In the genomic region with DNA sequence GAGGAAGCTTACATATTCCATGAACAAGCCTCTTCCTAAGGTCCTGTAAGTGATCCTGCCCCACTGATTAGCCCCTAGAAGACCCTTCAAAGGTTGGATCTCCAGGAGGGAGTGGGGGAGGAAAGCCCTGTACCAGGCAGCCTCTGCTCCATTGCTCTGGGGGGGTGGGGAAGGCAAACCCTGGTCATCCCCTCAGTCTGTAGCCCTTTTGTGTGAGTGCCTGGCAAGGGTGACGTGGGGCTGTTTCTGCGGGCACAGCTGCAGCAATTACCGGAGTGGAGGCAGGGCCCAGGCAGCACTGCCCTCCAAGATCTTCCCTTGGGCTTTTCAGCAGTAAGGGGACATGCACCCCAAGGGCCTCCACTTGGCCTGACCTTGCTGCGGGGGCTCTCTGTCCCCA, we compare ENCODE assay signal across 27 cellular contexts. TPM values are rescaled to one million over a fixed set of nuclear protein-coding genes. Genes with fewer than 3 reads are reported as not detected.
DNase-seq lines count a peak whose midpoint lies in the region; ATAC-seq and TF ChIP-seq lines count a peak whose summit lies in the region.
"Had no signal": no experiment of that assay in that cellular context is flagged by ENCODE, and none has a peak within 500 bp of the region (broad histone marks: within the 10 kb centered on the region; RNA-seq: fewer than 3 reads in every experiment).

A gene (plus strand): TSS at position 295 of the 400 bp plus-strand sequence. CDS start 118 bp downstream, outside the sequence.

- no peaks in the 10 kb centered on the region for H3K9me3 Mint-ChIP-seq in WTC11
- no peaks in the 10 kb centered on the region for H3K9me3 Mint-ChIP-seq in activated CD8-positive, alpha-beta T cell treated with anti-CD3 and anti-CD28 coated beads, Interleukin-2, amount 10 ng/mL, durations not matched to agents 7 days and 5 days (ENCODE audit: insufficient read depth)
- H3K9me3 Mint-ChIP-seq in T-helper 2 cell treated with Interferon-gamma antibody and Interleukin-4, amounts not matched to agents 5 μg/mL and 100 μg/mL, for 36 hours, result no peaks in the 10 kb centered on the region
- H3K9me3 Mint-ChIP-seq: activated naive CD8-positive, alpha-beta T cell treated with anti-CD3 and anti-CD28 coated beads, Interleukin-2, amount 10 ng/mL, durations not matched to agents 7 days and 5 days; activated T-helper 17 cell treated with anti-CD3 and anti-CD28 coated beads, Interleukin-2, amount 50 U/mL, for 72 hours; CD4-positive, alpha-beta T cell; T-helper 1 cell treated with Interleukin-12 subunit alpha and Interleukin-12 subunit beta and Interleukin-4 antibody, amounts not matched to agents 30 μg/mL and 1 μg/mL, for 36 hours had no signal

- H3K9me3 ChIP-seq in gastroesophageal sphincter, result no peaks in the 10 kb centered on the region
- H3K9me3 ChIP-seq: left lung, psoas muscle had no signal

- peak within 1 kb of the TSS; percentile 31 to 67 (median 47) for H3K27ac ChIP-seq in gastroesophageal sphincter
- H3K27ac ChIP-seq in layer of hippocampus (ENCODE audit: low read depth, low read length), result peak within 1 kb of the TSS; percentile 98
- H3K27ac ChIP-seq: brain microvascular endothelial cell, left lung, psoas muscle, skin epidermis had no signal

- peaks cover 3 to 38% (median 9%) of the 10 kb centered on the region in 3 donors for H3K4me1 ChIP-seq in gastroesophageal sphincter
- H3K4me1 ChIP-seq: psoas muscle had no signal

- DNase-seq in WTC11 (ENCODE audit: low spot score) (no peak), superior temporal gyrus (ENCODE audit: extremely low spot score) (peak; percentile 90), RKO (ENCODE audit: low spot score) (no peak)
- no peak for DNase-seq in activated CD8-positive, alpha-beta T cell treated with anti-CD3 and anti-CD28 coated beads, Interleukin-2, amount 10 ng/mL, durations not matched to agents 7 days and 5 days
- no peak for DNase-seq in activated effector memory CD4-positive, alpha-beta T cell treated with anti-CD3 and anti-CD28 coated beads, Interleukin-2, amount 50 U/mL, for 16 hours
- no peak for DNase-seq in T-helper 2 cell treated with Interferon-gamma antibody and Interleukin-4, amounts not matched to agents 5 μg/mL and 100 μg/mL, for 36 hours (ENCODE audit: low spot score)
- DNase-seq: activated CD4-positive, alpha-beta T cell treated with anti-CD3 and anti-CD28 coated beads, Interleukin-2, amount 50 U/mL, for 1 hour; activated naive CD8-positive, alpha-beta T cell treated with anti-CD3 and anti-CD28 coated beads, Interleukin-2, amount 10 ng/mL, durations not matched to agents 7 days and 5 days; brain microvascular endothelial cell; CD4-positive, alpha-beta T cell; cortex of kidney; DMS 273 treated with DMSO at 0.1 percent for 48 hours; glutamatergic neuron; KBM-7; left lung; NCI-H187; NCI-H226; NCI-H748 treated with DMSO at 0.1 percent for 48 hours; psoas muscle; stimulated activated CD4-positive, alpha-beta T cell treated with anti-CD3 and anti-CD28 coated beads, Interleukin-1b, Interleukin-23, amount 100 ng/mL, for 48 hours had no signal

- TF ChIP-seq CTCF in WTC11 (IDR thresholded peaks at IDR 0.05) (no peak), gastroesophageal sphincter (IDR thresholded peaks at IDR 0.05) (no peak)

- H3K36me3 Mint-ChIP-seq in WTC11, result no peaks in the 10 kb centered on the region
- H3K36me3 Mint-ChIP-seq in activated CD8-positive, alpha-beta T cell treated with anti-CD3 and anti-CD28 coated beads, Interleukin-2, amount 10 ng/mL, durations not matched to agents 7 days and 5 days (ENCODE audit: low read depth), result no peaks in the 10 kb centered on the region
- no peaks in the 10 kb centered on the region for H3K36me3 Mint-ChIP-seq in T-helper 2 cell treated with Interferon-gamma antibody and Interleukin-4, amounts not matched to agents 5 μg/mL and 100 μg/mL, for 36 hours (ENCODE audit: low read depth)
- H3K36me3 Mint-ChIP-seq: activated naive CD8-positive, alpha-beta T cell treated with anti-CD3 and anti-CD28 coated beads, Interleukin-2, amount 10 ng/mL, durations not matched to agents 7 days and 5 days had no signal

- no peaks in the 10 kb centered on the region for H3K27me3 Mint-ChIP-seq in WTC11 (ENCODE audit: low read depth)
- H3K27me3 Mint-ChIP-seq in activated CD8-positive, alpha-beta T cell treated with anti-CD3 and anti-CD28 coated beads, Interleukin-2, amount 10 ng/mL, durations not matched to agents 7 days and 5 days (ENCODE audit: low read depth), result peaks cover 25% of the 10 kb centered on the region
- H3K27me3 Mint-ChIP-seq in T-helper 2 cell treated with Interferon-gamma antibody and Interleukin-4, amounts not matched to agents 5 μg/mL and 100 μg/mL, for 36 hours (ENCODE audit: low read depth), result peaks cover 33% of the 10 kb centered on the region

- peak within 1 kb of the TSS; percentile 57; the same call in 1 of the 2 replicates for H3K27ac Mint-ChIP-seq in WTC11
- no peak within 1 kb of the TSS for H3K27ac Mint-ChIP-seq in activated CD8-positive, alpha-beta T cell treated with anti-CD3 and anti-CD28 coated beads, Interleukin-2, amount 10 ng/mL, durations not matched to agents 7 days and 5 days
- H3K27ac Mint-ChIP-seq in T-helper 2 cell treated with Interferon-gamma antibody and Interleukin-4, amounts not matched to agents 5 μg/mL and 100 μg/mL, for 36 hours, result no peak within 1 kb of the TSS
- H3K27ac Mint-ChIP-seq: activated naive CD8-positive, alpha-beta T cell treated with anti-CD3 and anti-CD28 coated beads, Interleukin-2, amount 10 ng/mL, durations not matched to agents 7 days and 5 days; activated T-helper 17 cell treated with anti-CD3 and anti-CD28 coated beads, Interleukin-2, amount 50 U/mL, for 72 hours; CD4-positive, alpha-beta T cell; T-helper 1 cell treated with Interleukin-12 subunit alpha and Interleukin-12 subunit beta and Interleukin-4 antibody, amounts not matched to agents 30 μg/mL and 1 μg/mL, for 36 hours had no signal

- H3K27me3 ChIP-seq in gastroesophageal sphincter (no peaks in the 10 kb centered on the region), layer of hippocampus (ENCODE audit: control insufficient read depth, insufficient read depth, low read length) (no peaks in the 10 kb centered on the region)

- TF ChIP-seq POLR2A in gastroesophageal sphincter (IDR thresholded peaks at IDR 0.05), result no peak

- CTCF ChIA-PET in WTC11 (lab: Charles Lee), result interaction anchor here (4.1 to 12.0 kb wide), 3 partner anchors 6 to 38 kb away, joined by 107 to 531 read pairs (median 192); no protein-coding TSS in a partner anchor
- CTCF ChIA-PET in activated CD8-positive, alpha-beta T cell treated with anti-CD3 and anti-CD28 coated beads, Interleukin-2, amount 10 ng/mL, durations not matched to agents 7 days and 5 days (lab: Charles Lee), result no interaction called here

- ATAC-seq in WTC11 (no peak), gastroesophageal sphincter (no peak)
- no peak for ATAC-seq in activated CD8-positive, alpha-beta T cell treated with anti-CD3 and anti-CD28 coated beads, Interleukin-2, amount 10 ng/mL, durations not matched to agents 7 days and 5 days
- ATAC-seq: activated T-helper 17 cell treated with anti-CD3 and anti-CD28 coated beads, Interleukin-2, amount 50 U/mL, for 72 hours; left lung; psoas muscle had no signal

- no peaks in the 10 kb centered on the region for H3K36me3 ChIP-seq in gastroesophageal sphincter
- H3K36me3 ChIP-seq: brain microvascular endothelial cell, left lung had no signal

- peaks cover 62% of the 10 kb centered on the region for H3K4me1 Mint-ChIP-seq in WTC11
- no peaks in the 10 kb centered on the region for H3K4me1 Mint-ChIP-seq in activated CD8-positive, alpha-beta T cell treated with anti-CD3 and anti-CD28 coated beads, Interleukin-2, amount 10 ng/mL, durations not matched to agents 7 days and 5 days (ENCODE audit: low read depth)
- peaks cover 2% of the 10 kb centered on the region for H3K4me1 Mint-ChIP-seq in T-helper 2 cell treated with Interferon-gamma antibody and Interleukin-4, amounts not matched to agents 5 μg/mL and 100 μg/mL, for 36 hours (ENCODE audit: low read depth)
- H3K4me1 Mint-ChIP-seq: activated naive CD8-positive, alpha-beta T cell treated with anti-CD3 and anti-CD28 coated beads, Interleukin-2, amount 10 ng/mL, durations not matched to agents 7 days and 5 days; activated T-helper 17 cell treated with anti-CD3 and anti-CD28 coated beads, Interleukin-2, amount 50 U/mL, for 72 hours had no signal

- 60 to 62% methylated on average over 1 to 3 of the region's 4 CpGs for WGBS in gastroesophageal sphincter (ENCODE audit: low coverage in 1 of 2), 2 donors

- POLR2A ChIA-PET in WTC11 (lab: Charles Lee), result no interaction called here
- POLR2A ChIA-PET in activated CD8-positive, alpha-beta T cell treated with anti-CD3 and anti-CD28 coated beads, Interleukin-2, amount 10 ng/mL, durations not matched to agents 7 days and 5 days (lab: Charles Lee), result interaction anchor here (0.6 kb wide), 1 partner anchor 745 kb away, joined by 3 read pairs; no protein-coding TSS in a partner anchor

- no peak for TF ChIP-seq EP300 in gastroesophageal sphincter (IDR thresholded peaks at IDR 0.05)

- no peak within 1 kb of the TSS for H3K4me3 ChIP-seq in gastroesophageal sphincter
- H3K4me3 ChIP-seq: left lung, psoas muscle, skin epidermis had no signal

- H3K4me3 Mint-ChIP-seq in WTC11, result no peak within 1 kb of the TSS
- no peak within 1 kb of the TSS for H3K4me3 Mint-ChIP-seq in activated CD8-positive, alpha-beta T cell treated with anti-CD3 and anti-CD28 coated beads, Interleukin-2, amount 10 ng/mL, durations not matched to agents 7 days and 5 days
- no peak within 1 kb of the TSS for H3K4me3 Mint-ChIP-seq in T-helper 2 cell treated with Interferon-gamma antibody and Interleukin-4, amounts not matched to agents 5 μg/mL and 100 μg/mL, for 36 hours
- H3K4me3 Mint-ChIP-seq: activated naive CD8-positive, alpha-beta T cell treated with anti-CD3 and anti-CD28 coated beads, Interleukin-2, amount 10 ng/mL, durations not matched to agents 7 days and 5 days; activated T-helper 17 cell treated with anti-CD3 and anti-CD28 coated beads, Interleukin-2, amount 50 U/mL, for 72 hours; CD4-positive, alpha-beta T cell; T-helper 1 cell treated with Interleukin-12 subunit alpha and Interleukin-12 subunit beta and Interleukin-4 antibody, amounts not matched to agents 30 μg/mL and 1 μg/mL, for 36 hours had no signal

TF ChIP-seq in WTC11, 78 proteins besides CTCF, POLR2A, EP300 and RAD21 (continues in another document):
- TF ChIP-seq, protein P1, sequence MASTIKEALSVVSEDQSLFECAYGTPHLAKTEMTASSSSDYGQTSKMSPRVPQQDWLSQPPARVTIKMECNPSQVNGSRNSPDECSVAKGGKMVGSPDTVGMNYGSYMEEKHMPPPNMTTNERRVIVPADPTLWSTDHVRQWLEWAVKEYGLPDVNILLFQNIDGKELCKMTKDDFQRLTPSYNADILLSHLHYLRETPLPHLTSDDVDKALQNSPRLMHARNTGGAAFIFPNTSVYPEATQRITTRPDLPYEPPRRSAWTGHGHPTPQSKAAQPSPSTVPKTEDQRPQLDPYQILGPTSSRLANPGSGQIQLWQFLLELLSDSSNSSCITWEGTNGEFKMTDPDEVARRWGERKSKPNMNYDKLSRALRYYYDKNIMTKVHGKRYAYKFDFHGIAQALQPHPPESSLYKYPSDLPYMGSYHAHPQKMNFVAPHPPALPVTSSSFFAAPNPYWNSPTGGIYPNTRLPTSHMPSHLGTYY (CRISPR knock-in tag; IDR thresholded peaks at IDR 0.05), result no peak

RNA-seq across cellular contexts. Expression of the gene that starts here (rescaled TPM):
- total RNA-seq in WTC11 (2021), result 0.55 to 1.2 TPM (median 0.57 TPM) in 3 replicates
- not detected for total RNA-seq in gastroesophageal sphincter
- total RNA-seq in activated CD8-positive, alpha-beta T cell treated with anti-CD3 and anti-CD28 coated beads, Interleukin-2, amount 10 ng/mL, durations not matched to agents 7 days and 5 days, result not detected
- total RNA-seq: activated naive CD8-positive, alpha-beta T cell treated with anti-CD3 and anti-CD28 coated beads, Interleukin-2, amount 10 ng/mL, durations not matched to agents 7 days and 5 days; activated T-helper 17 cell treated with anti-CD3 and anti-CD28 coated beads, Interleukin-2, amount 50 U/mL, for 72 hours; CD4-positive, alpha-beta T cell; left lung; mucosa of gallbladder; psoas muscle; SK-MEL-5 had no signal
